ENCODE assay signal across 29 cellular contexts in genomic region chr18:29156531-29156930, GRCh38.
DNase-seq lines count a peak whose midpoint lies in the region; ATAC-seq and TF ChIP-seq lines count a peak whose summit lies in the region.
"Had no signal": no experiment of that assay in that cellular context is flagged by ENCODE, and none has a peak within 500 bp of the region (broad histone marks: within the 10 kb centered on the region; RNA-seq: fewer than 3 reads in every experiment).

No MANE protein-coding gene starts in this region.

- peaks cover 6% of the 10 kb centered on the region for H3K36me3 Mint-ChIP-seq in Calu3 (ENCODE audit: insufficient read depth, unreplicated experiment)
- H3K36me3 Mint-ChIP-seq: type B pancreatic cell had no signal

- peaks cover 28 to 58% of the 10 kb centered on the region in 2 experiments for H3K4me1 ChIP-seq in HCT116 (ENCODE audit: control insufficient read depth in 1 of 2, insufficient read depth in 2 of 2, low read length in 2 of 2)
- H3K4me1 ChIP-seq in SJSA1 (replicated peaks) = peaks cover 37% of the 10 kb centered on the region
- H3K4me1 ChIP-seq: Caco-2, neural progenitor cell, Peyer's patch had no signal

- H3K9ac ChIP-seq in HCT116 (ENCODE audit: low read length) = peak overlapping the region; percentile 31; the same call in 1 of the 2 replicates
- H3K9ac ChIP-seq: neural progenitor cell had no signal

- H3K4me3 ChIP-seq in HCT116 (replicated peaks in 1 of 2; ENCODE audit: low read depth in 1 of 2, low read length in 2 of 2) = peak overlapping the region; percentile 3 to 35; a peak in 3 of 4 replicates
- H3K4me3 ChIP-seq in SJSA1 = 0 out of 2 replicates have a peak overlapping the region, but pooled peaks have one; percentile 4
- H3K4me3 ChIP-seq: cardiac muscle cell, gastroesophageal sphincter, hepatocyte, neural progenitor cell, Peyer's patch had no signal

- peaks cover 74% of the 10 kb centered on the region for H3K4me1 Mint-ChIP-seq in Calu3 (ENCODE audit: low read depth, unreplicated experiment)

- no peaks in the 10 kb centered on the region for H3K27me3 Mint-ChIP-seq in Calu3 (ENCODE audit: unreplicated experiment)
- H3K27me3 Mint-ChIP-seq: effector memory CD8-positive, alpha-beta T cell; type B pancreatic cell had no signal

- TF ChIP-seq RAD21 in HCT116 (IDR thresholded peaks at IDR 0.05; ENCODE audit: low read depth) = no peak

- H3K27ac Mint-ChIP-seq in Calu3 (ENCODE audit: unreplicated experiment) = peak overlapping the region; percentile 25
- H3K27ac Mint-ChIP-seq: effector memory CD8-positive, alpha-beta T cell; neural progenitor cell; type B pancreatic cell had no signal

- H3K9me3 ChIP-seq in HCT116 (ENCODE audit: control insufficient read depth in 1 of 2, insufficient read depth in 1 of 2, low read depth in 1 of 2, low read length in 2 of 2) (no peaks in the 10 kb centered on the region), SJSA1 (replicated peaks) (no peaks in the 10 kb centered on the region)
- H3K9me3 ChIP-seq: Caco-2, gastroesophageal sphincter, Peyer's patch had no signal

- TSS peak; percentile 85 for BruUV-seq in Calu3 (replicated peaks; lab: Mats Ljungman, UMichigan)
- BruUV-seq in HCT116 (replicated peaks; lab: Mats Ljungman, UMichigan) = TSS peak; percentile 76

- CTCF ChIA-PET in Calu3 (lab: Charles Lee) = no interaction called here
- CTCF ChIA-PET in HCT116 (lab: Charles Lee) = no interaction called here

- no peaks in the 10 kb centered on the region for H3K79me2 ChIP-seq in HCT116 (ENCODE audit: insufficient read depth, low read length)
- H3K79me2 ChIP-seq: hepatocyte had no signal

- H4K20me1 ChIP-seq in HCT116 (ENCODE audit: insufficient read depth) = no peaks in the 10 kb centered on the region

- intact Hi-C loops in Calu3 (cut with micrococcal nuclease; ENCODE audit: unreplicated experiment) (loop anchor here (1.0 to 10.0 kb wide), 3 partner anchors 8 to 362 kb away; no protein-coding TSS in a partner anchor), HCT116 (cut with micrococcal nuclease) (no loop called here)

- H3K36me3 ChIP-seq in HCT116 (ENCODE audit: control insufficient read depth in 1 of 2, insufficient read depth in 2 of 2, low read length in 2 of 2) = no peaks in the 10 kb centered on the region
- no peaks in the 10 kb centered on the region; the same call in 1 of the 2 replicates for H3K36me3 ChIP-seq in SJSA1
- H3K36me3 ChIP-seq: cardiac muscle cell, gastroesophageal sphincter, neural progenitor cell, Peyer's patch had no signal

- POLR2A ChIA-PET in HCT116 (lab: Charles Lee) = no interaction called here

- H3K27ac ChIP-seq in HCT116 (ENCODE audit: low read depth, low read length) (peak overlapping the region; percentile 15; the same call in 1 of the 2 replicates), SJSA1 (peak overlapping the region; percentile 30; the same call in 1 of the 2 replicates)
- H3K27ac ChIP-seq: cardiac muscle cell, gastroesophageal sphincter, hepatocyte, neural progenitor cell, Peyer's patch had no signal

- H3K9me3 Mint-ChIP-seq in Calu3 (ENCODE audit: low read depth, unreplicated experiment) = no peaks in the 10 kb centered on the region
- H3K9me3 Mint-ChIP-seq: neural progenitor cell, type B pancreatic cell had no signal

- ATAC-seq in HCT116 = peak; percentile 13; the same call in 1 of the 2 replicates
- ATAC-seq: activated CD4-positive, CD25-positive, alpha-beta regulatory T cell treated with anti-CD3 and anti-CD28 coated beads, Interleukin-2, amount 50 U/mL, for 24 hours; effector memory CD8-positive, alpha-beta T cell; gastroesophageal sphincter; HepG2; left colon; right cardiac atrium had no signal

- RAD21 ChIA-PET in HCT116 (lab: Charles Lee; ENCODE audit: low non-redundant PET in 1 of 2, low total read pairs in 2 of 2, uncharacterized antibody in 2 of 2, unreplicated experiment in 2 of 2) = no interaction called here

- H3K9me2 ChIP-seq in HCT116 (ENCODE audit: insufficient read depth) = no peaks in the 10 kb centered on the region

- H3K4me2 ChIP-seq in HCT116 (ENCODE audit: low read length) = peak overlapping the region; percentile 66
- H3K4me2 ChIP-seq: hepatocyte, neural progenitor cell had no signal

- TF ChIP-seq CTCF in Calu3 (IDR thresholded peaks at IDR 0.05; ENCODE audit: unreplicated experiment) (no peak), HCT116 (IDR thresholded peaks at IDR 0.05 in 2 of 3, conservative IDR thresholded peaks at IDR 0.05 in 1 of 3; ENCODE audit: borderline replicate concordance in 1 of 3, insufficient read depth in 1 of 3, low read depth in 2 of 3, low read length in 2 of 3) (no peak)

- H2AFZ ChIP-seq in HCT116 (ENCODE audit: low read depth, low read length, poor library complexity, severe bottlenecking) = no peak overlapping the region
- H2AFZ ChIP-seq: hepatocyte, neural progenitor cell had no signal

- peak overlapping the region; percentile 11 for H3K4me3 Mint-ChIP-seq in Calu3 (ENCODE audit: low read depth, unreplicated experiment)
- H3K4me3 Mint-ChIP-seq: effector memory CD8-positive, alpha-beta T cell; neural progenitor cell; type B pancreatic cell had no signal

- no peak for DNase-seq in Calu3
- DNase-seq in HCT116 (ENCODE audit: low read depth, low spot score) = no peak
- DNase-seq in SJSA1 (ENCODE audit: low read depth in 1 of 2, low spot score in 2 of 2) = no peak
- DNase-seq in iris pigment epithelial cell (ENCODE audit: low read depth) = peak; percentile 28
- DNase-seq in SK-N-DZ (ENCODE audit: low spot score) = no peak
- no peak for DNase-seq in OCI-M2 (lab: John Stamatoyannopoulos, UW; ENCODE audit: unreplicated experiment)
- no peak for DNase-seq in NCI-H1048 (lab: John Stamatoyannopoulos, UW)
- DNase-seq: activated CD4-positive, alpha-beta T cell treated with anti-CD3 and anti-CD28 coated beads, Interleukin-2, amount 50 U/mL, for 48 hours; activated naive CD4-positive, alpha-beta T cell treated with anti-CD3 and anti-CD28 coated beads, Interleukin-2, amount 50 U/mL, for 16 hours; amniotic stem cell; C1 segment of cervical spinal cord; Caco-2; cortex of kidney; DMS79 treated with DMSO at 0.1 percent for 48 hours; effector memory CD8-positive, alpha-beta T cell; left colon; mesenchymal stem cell; NCI-H510A; Peyer's patch; right cardiac atrium; stimulated activated CD4-positive, alpha-beta T cell treated with anti-CD3 and anti-CD28 coated beads, Interleukin-4, amount 100 ng/mL, for 1 hour; T-helper 1 cell had no signal

- no peaks in the 10 kb centered on the region for H3K27me3 ChIP-seq in HCT116 (ENCODE audit: insufficient read depth, low read length)
- no peaks in the 10 kb centered on the region for H3K27me3 ChIP-seq in SJSA1 (replicated peaks)
- H3K27me3 ChIP-seq: cardiac muscle cell, gastroesophageal sphincter, hepatocyte, neural progenitor cell, Peyer's patch had no signal

- no peak for TF ChIP-seq POLR2A in HCT116 (IDR thresholded peaks at IDR 0.05; ENCODE audit: borderline replicate concordance, extremely low read depth, insufficient read depth, insufficient read length)

TF ChIP-seq in HCT116, 20 proteins besides CTCF, POLR2A, EP300 and RAD21:
- TF ChIP-seq SP1 (IDR thresholded peaks at IDR 0.05; ENCODE audit: low read depth) (no peak), EZH2 (IDR thresholded peaks at IDR 0.05) (no peak), TCF7L2 (IDR thresholded peaks at IDR 0.05; ENCODE audit: borderline replicate concordance, extremely low read depth, insufficient read depth, insufficient read length) (peak; percentile 13)
TF ChIP-seq in HCT116: peak in this region for 1.
